In genomic region chr2:142223309-142223708, GRCh38 we compare ENCODE assay signal across 15 cellular contexts.
DNase-seq lines count a peak whose midpoint lies in the region; ATAC-seq and TF ChIP-seq lines count a peak whose summit lies in the region.
"Had no signal": no experiment of that assay in that cellular context is flagged by ENCODE, and none has a peak within 500 bp of the region (broad histone marks: within the 10 kb centered on the region; RNA-seq: fewer than 3 reads in every experiment).

No MANE protein-coding gene starts in this region.

- H3K27ac ChIP-seq in BLaER1 (no peak overlapping the region), HCT116 (ENCODE audit: low read depth, low read length) (no peak overlapping the region), SK-N-MC (no peak overlapping the region), hepatocyte (no peak overlapping the region)

- H2AFZ ChIP-seq in HCT116 (ENCODE audit: low read depth, low read length, poor library complexity, severe bottlenecking) (peak overlapping the region; percentile 7), hepatocyte (no peak overlapping the region)

- TF ChIP-seq POLR2A in HCT116 (IDR thresholded peaks at IDR 0.05; ENCODE audit: borderline replicate concordance, extremely low read depth, insufficient read depth, insufficient read length) = no peak

- no peak overlapping the region for H3K4me3 Mint-ChIP-seq in activated T-helper 17 cell treated with anti-CD3 and anti-CD28 coated beads, Interleukin-2, amount 50 U/mL, for 72 hours
- H3K4me3 Mint-ChIP-seq: CD14-positive monocyte; CD4-positive, alpha-beta memory T cell had no signal

- CTCF ChIA-PET in HCT116 (lab: Charles Lee) = no interaction called here

- POLR2A ChIA-PET in HCT116 (lab: Charles Lee) = no interaction called here

- no peaks in the 10 kb centered on the region for H3K27me3 Mint-ChIP-seq in activated T-helper 17 cell treated with anti-CD3 and anti-CD28 coated beads, Interleukin-2, amount 50 U/mL, for 72 hours
- H3K27me3 Mint-ChIP-seq: CD4-positive, alpha-beta memory T cell had no signal

- TF ChIP-seq CTCF in HCT116 (IDR thresholded peaks at IDR 0.05 in 2 of 3, conservative IDR thresholded peaks at IDR 0.05 in 1 of 3; ENCODE audit: borderline replicate concordance in 1 of 3, insufficient read depth in 1 of 3, low read depth in 2 of 3, low read length in 2 of 3) (no peak), hepatocyte (IDR thresholded peaks at IDR 0.05; ENCODE audit: poor library complexity) (no peak)

- H3K27me3 ChIP-seq in BLaER1 (no peaks in the 10 kb centered on the region), HCT116 (ENCODE audit: insufficient read depth, low read length) (no peaks in the 10 kb centered on the region), endocrine pancreas (ENCODE audit: control insufficient read depth, insufficient read depth, low read length) (no peaks in the 10 kb centered on the region), hepatocyte (no peaks in the 10 kb centered on the region)

- TF ChIP-seq RAD21 in HCT116 (IDR thresholded peaks at IDR 0.05; ENCODE audit: low read depth) = no peak

- no peaks in the 10 kb centered on the region for H3K36me3 Mint-ChIP-seq in activated T-helper 17 cell treated with anti-CD3 and anti-CD28 coated beads, Interleukin-2, amount 50 U/mL, for 72 hours (ENCODE audit: low read depth)
- H3K36me3 Mint-ChIP-seq: CD14-positive monocyte; CD4-positive, alpha-beta memory T cell had no signal

- peaks cover 6% of the 10 kb centered on the region for H3K9me3 Mint-ChIP-seq in activated T-helper 17 cell treated with anti-CD3 and anti-CD28 coated beads, Interleukin-2, amount 50 U/mL, for 72 hours

- DNase-seq in HCT116 (ENCODE audit: low read depth, low spot score) (no peak), SK-N-MC (ENCODE audit: low read depth, low spot score) (peak; percentile 16), hepatocyte (ENCODE audit: low spot score) (no peak)
- DNase-seq in activated CD8-positive, alpha-beta memory T cell treated with anti-CD3 and anti-CD28 coated beads, Interleukin-2, amount 50 U/mL, for 48 hours = no peak
- DNase-seq: AML-193; CD4-positive, alpha-beta memory T cell; DMS79 treated with DMSO at 0.1 percent for 48 hours; GF-D8; GOT3; H7 had no signal

- no peaks in the 10 kb centered on the region for H3K79me2 ChIP-seq in HCT116 (ENCODE audit: insufficient read depth, low read length)
- no peaks in the 10 kb centered on the region for H3K79me2 ChIP-seq in hepatocyte

- H4K20me1 ChIP-seq in BLaER1 = no peaks in the 10 kb centered on the region
- H4K20me1 ChIP-seq in HCT116 (ENCODE audit: insufficient read depth) = no peaks in the 10 kb centered on the region
- H4K20me1 ChIP-seq in hepatocyte (ENCODE audit: insufficient read depth, poor library complexity, severe bottlenecking) = no peaks in the 10 kb centered on the region

- H3K4me2 ChIP-seq in BLaER1 = peak overlapping the region; percentile 17; the same call in 1 of the 2 replicates
- H3K4me2 ChIP-seq in HCT116 (ENCODE audit: low read length) = no peak overlapping the region
- H3K4me2 ChIP-seq in hepatocyte = no peak overlapping the region

- no peak overlapping the region for H3K9ac ChIP-seq in BLaER1
- no peak overlapping the region for H3K9ac ChIP-seq in HCT116 (ENCODE audit: low read length)
- H3K9ac ChIP-seq in SK-N-MC (ENCODE audit: insufficient read length) = no peak overlapping the region
- H3K9ac ChIP-seq in endocrine pancreas (ENCODE audit: control insufficient read depth, insufficient read depth, low read length) = no peak overlapping the region

- intact Hi-C loops in HCT116 (cut with micrococcal nuclease) = no loop called here

- H3K4me1 ChIP-seq in BLaER1 (peaks cover 53% of the 10 kb centered on the region), HCT116 (ENCODE audit: control insufficient read depth in 1 of 2, insufficient read depth in 2 of 2, low read length in 2 of 2) (peaks cover 0 to 5% of the 10 kb centered on the region in 2 experiments; a peak in 1 of 4 replicates), endocrine pancreas (ENCODE audit: control insufficient read depth, insufficient read depth, low read length) (peaks cover 20% of the 10 kb centered on the region), hepatocyte (ENCODE audit: insufficient read depth) (no peaks in the 10 kb centered on the region)

- no peak overlapping the region for H3K27ac Mint-ChIP-seq in activated T-helper 17 cell treated with anti-CD3 and anti-CD28 coated beads, Interleukin-2, amount 50 U/mL, for 72 hours
- H3K27ac Mint-ChIP-seq: CD14-positive monocyte; CD4-positive, alpha-beta memory T cell had no signal

- no peaks in the 10 kb centered on the region for H3K36me3 ChIP-seq in BLaER1
- H3K36me3 ChIP-seq in HCT116 (ENCODE audit: control insufficient read depth in 1 of 2, insufficient read depth in 2 of 2, low read length in 2 of 2) = no peaks in the 10 kb centered on the region
- H3K36me3 ChIP-seq in SK-N-MC (ENCODE audit: insufficient read depth, low read length) = no peaks in the 10 kb centered on the region
- H3K36me3 ChIP-seq in endocrine pancreas (ENCODE audit: control insufficient read depth, insufficient read depth, low read length) = no peaks in the 10 kb centered on the region
- no peaks in the 10 kb centered on the region for H3K36me3 ChIP-seq in hepatocyte (replicated peaks; ENCODE audit: insufficient read depth, low read depth)

- RAD21 ChIA-PET in HCT116 (lab: Charles Lee; ENCODE audit: low non-redundant PET in 1 of 2, low total read pairs in 2 of 2, uncharacterized antibody in 2 of 2, unreplicated experiment in 2 of 2) = no interaction called here

- no TSS peak for BruUV-seq in HCT116 (replicated peaks; lab: Mats Ljungman, UMichigan)

- H3K4me1 Mint-ChIP-seq in activated T-helper 17 cell treated with anti-CD3 and anti-CD28 coated beads, Interleukin-2, amount 50 U/mL, for 72 hours = no peaks in the 10 kb centered on the region
- H3K4me1 Mint-ChIP-seq: CD14-positive monocyte; CD4-positive, alpha-beta memory T cell had no signal

- H3K4me3 ChIP-seq in BLaER1 (no peak overlapping the region), HCT116 (replicated peaks in 1 of 2; ENCODE audit: low read depth in 1 of 2, low read length in 2 of 2) (no peak overlapping the region), SK-N-MC (no peak overlapping the region), endocrine pancreas (ENCODE audit: control insufficient read depth, insufficient read depth, low read length) (peak overlapping the region; percentile 52), hepatocyte (no peak overlapping the region)

- ATAC-seq in HCT116 (no peak), HG02571 (IDR thresholded peaks at IDR 0.05; ENCODE audit: unreplicated experiment) (no peak)
- no peak for ATAC-seq in activated T-helper 17 cell treated with anti-CD3 and anti-CD28 coated beads, Interleukin-2, amount 50 U/mL, for 72 hours (replicated peaks)

- no peaks in the 10 kb centered on the region for H3K9me2 ChIP-seq in HCT116 (ENCODE audit: insufficient read depth)
- no peaks in the 10 kb centered on the region for H3K9me2 ChIP-seq in hepatocyte (replicated peaks; ENCODE audit: insufficient read depth)

- H3K9me3 ChIP-seq in BLaER1 (peaks cover 11% of the 10 kb centered on the region), HCT116 (ENCODE audit: control insufficient read depth in 1 of 2, insufficient read depth in 1 of 2, low read depth in 1 of 2, low read length in 2 of 2) (no peaks in the 10 kb centered on the region), SK-N-MC (ENCODE audit: low read depth, low read length) (no peaks in the 10 kb centered on the region; the same call in 1 of the 2 replicates), endocrine pancreas (ENCODE audit: control insufficient read depth, low read length) (no peaks in the 10 kb centered on the region), hepatocyte (ENCODE audit: low read depth) (no peaks in the 10 kb centered on the region)

TF ChIP-seq in HCT116, 20 proteins besides CTCF, POLR2A, EP300 and RAD21 (continues in another document):
- TF ChIP-seq SIN3A (IDR thresholded peaks at IDR 0.05; ENCODE audit: low read depth) (no peak), CBX3 (IDR thresholded peaks at IDR 0.05; ENCODE audit: low read depth) (no peak), EGR1 (IDR thresholded peaks at IDR 0.05; ENCODE audit: low read depth) (no peak), JUND (IDR thresholded peaks at IDR 0.05) (no peak), ZFX (IDR thresholded peaks at IDR 0.05) (no peak), EZH2 (IDR thresholded peaks at IDR 0.05) (no peak), CEBPB (IDR thresholded peaks at IDR 0.05; ENCODE audit: low read depth) (no peak), ZBTB33 (IDR thresholded peaks at IDR 0.05; ENCODE audit: extremely low read depth, insufficient replicate concordance, low read length) (no peak), YY1 (IDR thresholded peaks at IDR 0.05; ENCODE audit: extremely low read depth, insufficient replicate concordance, low read depth, low read length) (no peak), POLR2AphosphoS5 (IDR thresholded peaks at IDR 0.05; ENCODE audit: low read depth, low read length) (no peak), FOSL1 (IDR thresholded peaks at IDR 0.05; ENCODE audit: low read depth) (no peak)
